1 cellular context compared by ENCODE assay signal in genomic region chr11:63530021-63530420, GRCh38.
TF ChIP-seq lines count a peak whose summit lies in the region.

No MANE protein-coding gene starts in this region.

TF ChIP-seq in WTC11, 78 proteins besides CTCF, POLR2A, EP300 and RAD21 (continued from another document):
- TF ChIP-seq AFF4 (CRISPR knock-in tag; IDR thresholded peaks at IDR 0.05; ENCODE audit: borderline replicate concordance) (no peak), ATF6 (CRISPR knock-in tag; IDR thresholded peaks at IDR 0.05) (no peak), IRF1 (CRISPR knock-in tag; IDR thresholded peaks at IDR 0.05) (no peak), ZNF121 (CRISPR knock-in tag; IDR thresholded peaks at IDR 0.05) (no peak), E2F4 (CRISPR knock-in tag; IDR thresholded peaks at IDR 0.05; ENCODE audit: borderline replicate concordance, low read depth) (no peak), RELA (CRISPR knock-in tag; IDR thresholded peaks at IDR 0.05; ENCODE audit: borderline replicate concordance) (no peak), GABPB1 (CRISPR knock-in tag; IDR thresholded peaks at IDR 0.05) (no peak), USF2 (CRISPR knock-in tag; IDR thresholded peaks at IDR 0.05) (no peak), ERG (CRISPR knock-in tag; IDR thresholded peaks at IDR 0.05) (no peak)
